Comparison of ENCODE assay signal across 11 cellular contexts in genomic region chr10:11881028-11881476, GRCh38.
"Had no signal": no experiment of that assay in that cellular context is flagged by ENCODE, and none has a peak within 500 bp of the region (broad histone marks: within the 10 kb centered on the region; RNA-seq: fewer than 3 reads in every experiment).

No MANE protein-coding gene starts in this region.

- H3K4me1 ChIP-seq: colonic mucosa, parathyroid adenoma had no signal

- H3K9me3 Mint-ChIP-seq: activated naive CD4-positive, alpha-beta T cell treated with anti-CD3 and anti-CD28 coated beads, Interleukin-2, amount 50 U/mL, for 72 hours; neural crest cell; stimulated activated naive CD8-positive, alpha-beta T cell treated with anti-CD3 and anti-CD28 coated beads, Interleukin-15, Interleukin-2, amounts not matched to agents 100 ng/mL and 50 ng/mL, for 24 hours had no signal

- H3K27me3 ChIP-seq: colonic mucosa, upper lobe of right lung had no signal

- DNase-seq: activated effector memory CD4-positive, alpha-beta T cell treated with anti-CD3 and anti-CD28 coated beads, Interleukin-2, amount 50 U/mL, for 16 hours; colonic mucosa; effector CD4-positive, alpha-beta T cell; kidney glomerular epithelial cell; stimulated activated CD4-positive, alpha-beta T cell treated with anti-CD3 and anti-CD28 coated beads, Interleukin-4, amount 100 ng/mL, for 24 hours; T-helper 2 cell; upper lobe of right lung had no signal

- H3K4me3 ChIP-seq: colonic mucosa, upper lobe of right lung had no signal

- H3K4me3 Mint-ChIP-seq: neural crest cell; stimulated activated naive CD8-positive, alpha-beta T cell treated with anti-CD3 and anti-CD28 coated beads, Interleukin-15, Interleukin-2, amounts not matched to agents 100 ng/mL and 50 ng/mL, for 24 hours had no signal

- H3K79me2 ChIP-seq: parathyroid adenoma had no signal

- H3K27ac ChIP-seq: colonic mucosa, parathyroid adenoma, upper lobe of right lung had no signal

- H3K27ac Mint-ChIP-seq: stimulated activated naive CD8-positive, alpha-beta T cell treated with anti-CD3 and anti-CD28 coated beads, Interleukin-15, Interleukin-2, amounts not matched to agents 100 ng/mL and 50 ng/mL, for 24 hours had no signal

- H3K36me3 ChIP-seq: colonic mucosa, upper lobe of right lung had no signal

- H3K27me3 Mint-ChIP-seq: stimulated activated naive CD8-positive, alpha-beta T cell treated with anti-CD3 and anti-CD28 coated beads, Interleukin-15, Interleukin-2, amounts not matched to agents 100 ng/mL and 50 ng/mL, for 24 hours had no signal

- ATAC-seq: activated naive CD4-positive, alpha-beta T cell treated with anti-CD3 and anti-CD28 coated beads, Interleukin-2, amount 50 U/mL, for 72 hours had no signal

- H3K36me3 Mint-ChIP-seq: activated naive CD4-positive, alpha-beta T cell treated with anti-CD3 and anti-CD28 coated beads, Interleukin-2, amount 50 U/mL, for 72 hours had no signal

- H3K9me3 ChIP-seq: colonic mucosa, upper lobe of right lung had no signal

- H2AFZ ChIP-seq: parathyroid adenoma had no signal
